ENCODE assay signal across 16 cellular contexts in genomic region chr1:212614398-212615091, GRCh38. TPM values are rescaled to one million over a fixed set of nuclear protein-coding genes. Genes with fewer than 3 reads are reported as not detected.
DNase-seq lines count a peak whose midpoint lies in the region; ATAC-seq and TF ChIP-seq lines count a peak whose summit lies in the region.
"Had no signal": no experiment of that assay in that cellular context is flagged by ENCODE, and none has a peak within 500 bp of the region (broad histone marks: within the 10 kb centered on the region; RNA-seq: fewer than 3 reads in every experiment).

No MANE protein-coding gene starts in this region.

- H3K4me3 Mint-ChIP-seq in activated T-cell treated with anti-CD3 and anti-CD28 coated beads, Interleukin-2, amount 50 U/mL, for 72 hours: peak overlapping the region; percentile 45 to 61
- peak overlapping the region; percentile 20 for H3K4me3 Mint-ChIP-seq in activated naive CD8-positive, alpha-beta T cell
- H3K4me3 Mint-ChIP-seq in stimulated activated memory B cell treated with anti-CD40 and anti-IgM and Interleukin-4, amounts not matched to agents 10 μg/mL and 1 μg/mL and 100 μg/mL, for 72 hours: no peak overlapping the region

- H3K9me3 ChIP-seq in Loucy (ENCODE audit: insufficient read depth, low read depth, low read length): no peaks in the 10 kb centered on the region
- H3K9me3 ChIP-seq in WERI-Rb-1 (ENCODE audit: severe bottlenecking): no peaks in the 10 kb centered on the region
- H3K9me3 ChIP-seq: psoas muscle, suprapubic skin had no signal

- peak overlapping the region; percentile 98 for H3K4me2 ChIP-seq in Loucy (ENCODE audit: low read depth, low read length, poor library complexity, severe bottlenecking)

- no peak overlapping the region for H3K27ac Mint-ChIP-seq in activated T-cell treated with anti-CD3 and anti-CD28 coated beads, Interleukin-2, amount 50 U/mL, for 72 hours
- peak overlapping the region; percentile 13 for H3K27ac Mint-ChIP-seq in activated naive CD8-positive, alpha-beta T cell
- H3K27ac Mint-ChIP-seq in stimulated activated memory B cell treated with anti-CD40 and anti-IgM and Interleukin-4, amounts not matched to agents 10 μg/mL and 1 μg/mL and 100 μg/mL, for 72 hours: peak overlapping the region; percentile 57

- TF ChIP-seq CTCF in Loucy (conservative IDR thresholded peaks at IDR 0.05; ENCODE audit: low read length): no peak
- no peak for TF ChIP-seq CTCF in WERI-Rb-1 (IDR thresholded peaks at IDR 0.05; ENCODE audit: low read depth, low read length)

- no peaks in the 10 kb centered on the region for H3F3A ChIP-seq in Loucy (ENCODE audit: low read depth)

- peak overlapping the region; percentile 12 for H3K9ac ChIP-seq in Loucy (ENCODE audit: low read depth, low read length, poor library complexity, severe bottlenecking)

- peaks cover 42 to 68% of the 10 kb centered on the region in 2 donors for H3K36me3 Mint-ChIP-seq in activated T-cell treated with anti-CD3 and anti-CD28 coated beads, Interleukin-2, amount 50 U/mL, for 72 hours (ENCODE audit: insufficient read depth in 2 of 2)
- H3K36me3 Mint-ChIP-seq in activated naive CD8-positive, alpha-beta T cell: peaks cover 31% of the 10 kb centered on the region
- H3K36me3 Mint-ChIP-seq in stimulated activated memory B cell treated with anti-CD40 and anti-IgM and Interleukin-4, amounts not matched to agents 10 μg/mL and 1 μg/mL and 100 μg/mL, for 72 hours: peaks cover 41% of the 10 kb centered on the region

- peaks cover 47% of the 10 kb centered on the region for H3K4me1 Mint-ChIP-seq in activated T-cell treated with anti-CD3 and anti-CD28 coated beads, Interleukin-2, amount 50 U/mL, for 72 hours (ENCODE audit: low read depth)
- peaks cover 29% of the 10 kb centered on the region for H3K4me1 Mint-ChIP-seq in activated naive CD8-positive, alpha-beta T cell (ENCODE audit: low read depth)
- H3K4me1 Mint-ChIP-seq in stimulated activated memory B cell treated with anti-CD40 and anti-IgM and Interleukin-4, amounts not matched to agents 10 μg/mL and 1 μg/mL and 100 μg/mL, for 72 hours: peaks cover 27% of the 10 kb centered on the region

- H3K27me3 Mint-ChIP-seq in activated T-cell treated with anti-CD3 and anti-CD28 coated beads, Interleukin-2, amount 50 U/mL, for 72 hours (ENCODE audit: low read depth): peaks cover 13% of the 10 kb centered on the region
- peaks cover 11% of the 10 kb centered on the region for H3K27me3 Mint-ChIP-seq in activated naive CD8-positive, alpha-beta T cell
- H3K27me3 Mint-ChIP-seq in stimulated activated memory B cell treated with anti-CD40 and anti-IgM and Interleukin-4, amounts not matched to agents 10 μg/mL and 1 μg/mL and 100 μg/mL, for 72 hours: peaks cover 15% of the 10 kb centered on the region

- H3K4me3 ChIP-seq in Loucy (ENCODE audit: low read length, poor library complexity, severe bottlenecking): no peak overlapping the region
- no peak overlapping the region for H3K4me3 ChIP-seq in WERI-Rb-1 (ENCODE audit: low read depth, low read length)
- H3K4me3 ChIP-seq: psoas muscle, SK-N-MC, suprapubic skin had no signal

- no peak overlapping the region for H2AFZ ChIP-seq in Loucy (ENCODE audit: low read length)

- peaks cover 22% of the 10 kb centered on the region for H4K20me1 ChIP-seq in Loucy (ENCODE audit: insufficient read depth, low read length, poor library complexity, severe bottlenecking)

- peaks cover 48% of the 10 kb centered on the region for H3K4me1 ChIP-seq in Loucy (ENCODE audit: insufficient read depth, low read length, poor library complexity, severe bottlenecking)

- no peak overlapping the region for H3K27ac ChIP-seq in WERI-Rb-1
- H3K27ac ChIP-seq: psoas muscle, SK-N-MC, suprapubic skin had no signal

- no peaks in the 10 kb centered on the region for H3K9me3 Mint-ChIP-seq in activated T-cell treated with anti-CD3 and anti-CD28 coated beads, Interleukin-2, amount 50 U/mL, for 72 hours
- H3K9me3 Mint-ChIP-seq in activated naive CD8-positive, alpha-beta T cell (ENCODE audit: low read depth): no peaks in the 10 kb centered on the region
- no peaks in the 10 kb centered on the region for H3K9me3 Mint-ChIP-seq in stimulated activated memory B cell treated with anti-CD40 and anti-IgM and Interleukin-4, amounts not matched to agents 10 μg/mL and 1 μg/mL and 100 μg/mL, for 72 hours

- no peak for ATAC-seq in activated T-cell treated with anti-CD3 and anti-CD28 coated beads, Interleukin-2, amount 50 U/mL, for 72 hours (replicated peaks in 1 of 2)
- no peak for ATAC-seq in stimulated activated memory B cell treated with anti-CD40 and anti-IgM and Interleukin-4, amounts not matched to agents 10 μg/mL and 1 μg/mL and 100 μg/mL, for 72 hours
- ATAC-seq in HG03196 (IDR thresholded peaks at IDR 0.05; ENCODE audit: unreplicated experiment): no peak
- ATAC-seq: HCT116, left lobe of liver, psoas muscle had no signal

- no peaks in the 10 kb centered on the region for H3K9me2 ChIP-seq in Loucy (replicated peaks; ENCODE audit: low read depth, low read length)

- H3K27me3 ChIP-seq in Loucy (ENCODE audit: insufficient read depth, low read length, poor library complexity, severe bottlenecking) (no peaks in the 10 kb centered on the region), WERI-Rb-1 (ENCODE audit: insufficient read depth, low read depth, severe bottlenecking) (peaks cover 8% of the 10 kb centered on the region)
- H3K27me3 ChIP-seq: suprapubic skin had no signal

- DNase-seq in activated T-cell treated with anti-CD3 and anti-CD28 coated beads, Interleukin-2, amount 50 U/mL, for 72 hours: no peak
- no peak for DNase-seq in activated T-cell treated with anti-CD3 and anti-CD28 coated beads, Interleukin-2, amount 50 U/mL, for 48 hours
- DNase-seq in WERI-Rb-1: no peak
- DNase-seq in LoVo (ENCODE audit: low spot score): no peak
- DNase-seq: hypothalamus, NCI-H1092, NCI-H2171 treated with DMSO at 0.1 percent for 48 hours, psoas muscle had no signal

- H3K36me3 ChIP-seq in Loucy (ENCODE audit: insufficient read depth, low read length): peaks cover 34% of the 10 kb centered on the region; the same call in 1 of the 2 replicates
- H3K36me3 ChIP-seq in WERI-Rb-1: peaks cover 11% of the 10 kb centered on the region

- peaks cover 50% of the 10 kb centered on the region for H3K79me2 ChIP-seq in Loucy (ENCODE audit: insufficient read depth, low read length)

RNA-seq across cellular contexts. Expression of gene ATF3, which starts 6.0 kb away (rescaled TPM):
- total RNA-seq in activated T-cell treated with anti-CD3 and anti-CD28 coated beads, Interleukin-2, amount 50 U/mL, for 72 hours: 100 to 1,000 TPM in 1 of 2 donors, 10 to 100 TPM in 1; 96.3 to 107 TPM
